ENCODE assay signal across 8 cellular contexts in genomic region chr3:49412632-49413337, GRCh38. TPM values are rescaled to one million over a fixed set of nuclear protein-coding genes. Genes with fewer than 3 reads are reported as not detected.
DNase-seq lines count a peak whose midpoint lies in the region; TF ChIP-seq lines count a peak whose summit lies in the region.

No MANE protein-coding gene starts in this region.

- H3K27me3 ChIP-seq in DOHH2 (ENCODE audit: control insufficient read depth, low read length) (no peaks in the 10 kb centered on the region), Peyer's patch (no peaks in the 10 kb centered on the region), osteoblast (ENCODE audit: insufficient read depth, low read length) (no peaks in the 10 kb centered on the region)

- H4K20me1 ChIP-seq in DOHH2 (ENCODE audit: control insufficient read depth, insufficient read depth, low read depth, low read length) (peaks cover 31% of the 10 kb centered on the region), osteoblast (ENCODE audit: insufficient read depth, low read length) (peaks cover 28% of the 10 kb centered on the region)

- H3K4me3 ChIP-seq in DOHH2 (ENCODE audit: low read length) (peak overlapping the region; percentile 96), Peyer's patch (peak overlapping the region; percentile 74 to 99 (median 92)), osteoblast (ENCODE audit: insufficient read depth, low read length) (peak overlapping the region; percentile 91)

- H3F3A ChIP-seq in DOHH2 (ENCODE audit: control insufficient read depth, insufficient read depth) = peaks cover 8% of the 10 kb centered on the region

- H2AFZ ChIP-seq in osteoblast (ENCODE audit: low read length) = peak overlapping the region; percentile 51

- H3K4me1 ChIP-seq in DOHH2 (ENCODE audit: control insufficient read depth, low read length) (peaks cover 58% of the 10 kb centered on the region), Peyer's patch (peaks cover 3 to 51% (median 38%) of the 10 kb centered on the region in 4 donors), osteoblast (ENCODE audit: insufficient read depth, low read length) (peaks cover 28% of the 10 kb centered on the region)

- no peaks in the 10 kb centered on the region for H3K9me3 ChIP-seq in DOHH2 (ENCODE audit: control insufficient read depth, insufficient read depth, low read length)
- no peaks in the 10 kb centered on the region for H3K9me3 ChIP-seq in Peyer's patch
- no peaks in the 10 kb centered on the region for H3K9me3 ChIP-seq in osteoblast (ENCODE audit: low read depth, low read length)

- TF ChIP-seq CTCF in DOHH2 (IDR thresholded peaks at IDR 0.05; ENCODE audit: low read depth, low read length, poor library complexity, severe bottlenecking) (no peak), Peyer's patch (IDR thresholded peaks at IDR 0.05) (no peak), osteoblast (IDR thresholded peaks at IDR 0.05; ENCODE audit: extremely low read depth, low read depth, low read length) (no peak)

- peaks cover 66% of the 10 kb centered on the region for H3K36me3 ChIP-seq in DOHH2 (ENCODE audit: control insufficient read depth, low read length)
- peaks cover 0 to 20% (median 0%) of the 10 kb centered on the region in 3 donors for H3K36me3 ChIP-seq in Peyer's patch
- peaks cover 31% of the 10 kb centered on the region for H3K36me3 ChIP-seq in osteoblast (ENCODE audit: insufficient read depth, low read length)

- TF ChIP-seq POLR2A in Peyer's patch (IDR thresholded peaks at IDR 0.05) = no peak

- H3K27ac ChIP-seq in DOHH2 (ENCODE audit: low read depth, low read length) (peak overlapping the region; percentile 71), Peyer's patch (peak overlapping the region; percentile 94 to 100 (median 98)), epithelial cell of prostate (peak overlapping the region; percentile 92), osteoblast (ENCODE audit: low read depth, low read length) (peak overlapping the region; percentile 95)

- H3K79me2 ChIP-seq in DOHH2 (ENCODE audit: control insufficient read depth, low read length) = peaks cover 74% of the 10 kb centered on the region
- H3K79me2 ChIP-seq in osteoblast (ENCODE audit: insufficient read depth, low read length) = peaks cover 71% of the 10 kb centered on the region

- H3K9me2 ChIP-seq in DOHH2 (replicated peaks; ENCODE audit: control insufficient read depth, low read length) = no peaks in the 10 kb centered on the region

- H3K4me2 ChIP-seq in DOHH2 (ENCODE audit: low read length) (peak overlapping the region; percentile 97), osteoblast (ENCODE audit: insufficient read depth, low read length) (peak overlapping the region; percentile 88)

- DNase-seq in Peyer's patch (no peak), epithelial cell of prostate (ENCODE audit: low read depth, low spot score) (no peak), osteoblast (ENCODE audit: insufficient read length, low spot score, missing footprints) (peak; percentile 76), amniotic stem cell (lab: John Stamatoyannopoulos, UW) (no peak), NCI-H2196 treated with DMSO at 0.1 percent for 48 hours (lab: John Stamatoyannopoulos, UW; ENCODE audit: unreplicated experiment) (no peak), Ammon's horn (ENCODE audit: low spot score) (no peak), mesenteric fat pad (ENCODE audit: low spot score) (no peak)

RNA-seq across cellular contexts. Expression of gene TCTA, which starts 0.6 kb away (rescaled TPM):
- 10 to 100 TPM; 12.4 to 56.4 (median 40.9) TPM for total RNA-seq in Peyer's patch
- total RNA-seq in osteoblast = 35.8 and 37.4 TPM in 2 replicates
- total RNA-seq in mesenteric fat pad = 23.5 TPM

RNA-seq across cellular contexts. Expression of gene RHOA, which starts 1.0 kb away (rescaled TPM):
- 100 to 1,000 TPM; 223 to 294 (median 274) TPM for total RNA-seq in Peyer's patch
- 860 and 899 TPM in 2 replicates for total RNA-seq in osteoblast
- total RNA-seq in mesenteric fat pad = 563 TPM

RNA-seq across cellular contexts. Expression of gene AMT, which starts 9.5 kb away (rescaled TPM):
- 10 to 100 TPM; 13.3 to 32.9 (median 25.1) TPM for total RNA-seq in Peyer's patch
- 1.1 and 1.2 TPM in 2 replicates for total RNA-seq in osteoblast
- total RNA-seq in mesenteric fat pad = 1.2 TPM

RNA-seq across cellular contexts. Expression of gene NICN1, which starts 16.3 kb away (rescaled TPM):
- total RNA-seq in Peyer's patch (1 to 10 TPM in 3 of 4 donors, not detected in 1; 2.0 to 7.7 (median 7.6) TPM), osteoblast (3.8 and 4.7 TPM in 2 replicates), mesenteric fat pad (11.1 TPM)

RNA-seq across cellular contexts. Expression of gene GPX1, which starts 54.6 kb away (rescaled TPM):
- 100 to 1,000 TPM; 104 to 161 (median 130) TPM for total RNA-seq in Peyer's patch
- total RNA-seq in osteoblast = 174 and 183 TPM in 2 replicates
- 724 TPM for total RNA-seq in mesenteric fat pad
